ENCODE assay signal across 28 cellular contexts in genomic region chr20:41219824-41220223, GRCh38.
"Had no signal": no experiment of that assay in that cellular context is flagged by ENCODE, and none has a peak within 500 bp of the region (broad histone marks: within the 10 kb centered on the region; RNA-seq: fewer than 3 reads in every experiment).

No MANE protein-coding gene starts in this region.

- ATAC-seq: esophagus mucosa; heart right ventricle; left ventricle myocardium superior; lower lobe of right lung; naive thymus-derived CD8-positive, alpha-beta T cell; stimulated activated effector memory CD8-positive, alpha-beta T cell treated with anti-CD3 and anti-CD28 coated beads, Interleukin-12 subunit alpha, Interleukin-12 subunit beta, amount 100 ng/mL, for 72 hours had no signal

- H3K27me3 ChIP-seq: heart right ventricle, right atrium auricular region, sigmoid colon, stomach, tibial nerve, upper lobe of left lung, uterus had no signal

- H3K27ac ChIP-seq: epithelial cell of prostate, heart right ventricle, lower lobe of right lung, prostate gland, right atrium auricular region, sigmoid colon, stomach, thoracic aorta, upper lobe of left lung, uterus had no signal

- H3K9me3 ChIP-seq: heart right ventricle, lower lobe of right lung, prostate gland, right atrium auricular region, sigmoid colon, stomach, thoracic aorta, tibial nerve, upper lobe of left lung, uterus had no signal

- H3K36me3 ChIP-seq: heart right ventricle, lower lobe of right lung, prostate gland, right atrium auricular region, sigmoid colon, stomach, thoracic aorta, tibial nerve, upper lobe of left lung, uterus had no signal

- H3K4me3 ChIP-seq: heart right ventricle, lower lobe of right lung, prostate gland, right atrium auricular region, sigmoid colon, stomach, thoracic aorta, tibial nerve, upper lobe of left lung, uterus had no signal

- DNase-seq: effector CD8-positive, alpha-beta T cell; endodermal cell; foreskin fibroblast; glutamatergic neuron; heart right ventricle; hippocampal formation; kidney glomerular epithelial cell; left ventricle myocardium superior; lower lobe of right lung; naive thymus-derived CD8-positive, alpha-beta T cell; nephron progenitor cell; nucleus accumbens; sigmoid colon; stimulated activated CD4-positive, alpha-beta T cell treated with anti-CD3 and anti-CD28 coated beads, Interleukin-2, amount 100 ng/mL, for 24 hours; stimulated activated CD4-positive, alpha-beta T cell treated with anti-CD3 and anti-CD28 coated beads, Interleukin-4, amount 100 ng/mL, for 24 hours; stimulated activated naive CD4-positive, alpha-beta T cell treated with Interleukin-2 at 50 U/mL for 16 hours; stomach; upper lobe of left lung; uterus had no signal

- FAIRE-seq: colon, islet of Langerhans had no signal

- H3K4me1 ChIP-seq: prostate gland, upper lobe of left lung, uterus had no signal
